13 cellular contexts compared by ENCODE assay signal in genomic region chr5:43256261-43256966, GRCh38. TPM values are rescaled to one million over a fixed set of nuclear protein-coding genes. Genes with fewer than 3 reads are reported as not detected.
A peak's percentile ranks its signal among the peaks of the same experiment; 100 is the strongest.
DNase-seq lines count a peak whose midpoint lies in the region; ATAC-seq and TF ChIP-seq lines count a peak whose summit lies in the region.
"Had no signal": no experiment of that assay in that cellular context is flagged by ENCODE, and none has a peak within 500 bp of the region (broad histone marks: within the 10 kb centered on the region; RNA-seq: fewer than 3 reads in every experiment).

No MANE protein-coding gene starts in this region.

- peak overlapping the region; percentile 14; the same call in 1 of the 2 replicates for H3K4me3 ChIP-seq in GM08714 (ENCODE audit: low read length)
- H3K4me3 ChIP-seq in PC-3 (ENCODE audit: low read length), result no peak overlapping the region

- H3K4me1 ChIP-seq in PC-3 (ENCODE audit: insufficient read depth, low read length), result no peaks in the 10 kb centered on the region

- H3K9me3 ChIP-seq in PC-3 (ENCODE audit: low read length), result no peaks in the 10 kb centered on the region
- H3K9me3 ChIP-seq: SK-N-SH had no signal

- DNase-seq in HT-29 (ENCODE audit: low spot score) (peak; percentile 13), kidney glomerular epithelial cell (lab: John Stamatoyannopoulos, UW) (peak; percentile 24), erythroblast (lab: John Stamatoyannopoulos, UW) (no peak), medulla oblongata (ENCODE audit: extremely low spot score) (no peak), PC-3 (no peak)
- DNase-seq in stimulated activated naive CD4-positive, alpha-beta T cell (lab: John Stamatoyannopoulos, UW), result no peak
- DNase-seq: activated gamma-delta T cell treated with Interleukin-2 at 50 U/mL for 16 hours, COR-L47, dermis blood vessel endothelial cell, MM.1S, SK-N-SH had no signal

- no peak overlapping the region for H3K9ac ChIP-seq in PC-3 (ENCODE audit: low read length)
- H3K9ac ChIP-seq: SK-N-SH had no signal

- POLR2A ChIA-PET in PC-3 (lab: Charles Lee; ENCODE audit: unreplicated experiment), result no interaction called here

- H3K79me2 ChIP-seq in PC-3 (ENCODE audit: low read length), result no peaks in the 10 kb centered on the region

- H3K36me3 ChIP-seq in PC-3 (ENCODE audit: low read depth, low read length), result no peaks in the 10 kb centered on the region

- H3F3A ChIP-seq in PC-3 (ENCODE audit: low read length, unreplicated experiment), result no peaks in the 10 kb centered on the region

- ATAC-seq in GM21423 (IDR thresholded peaks at IDR 0.05; ENCODE audit: unreplicated experiment) (peak; percentile 63), PC-3 (no peak)

- H3K27me3 ChIP-seq in PC-3 (ENCODE audit: low read length), result no peaks in the 10 kb centered on the region

- H4K20me1 ChIP-seq in PC-3 (ENCODE audit: low read length), result no peaks in the 10 kb centered on the region

- no peak overlapping the region for H2AFZ ChIP-seq in PC-3 (ENCODE audit: low read length)

- no peak overlapping the region for H3K4me2 ChIP-seq in PC-3 (ENCODE audit: low read length)
- H3K4me2 ChIP-seq: SK-N-SH had no signal

- no peaks in the 10 kb centered on the region for H3K9me2 ChIP-seq in PC-3 (replicated peaks; ENCODE audit: low read length)
- H3K9me2 ChIP-seq: SK-N-SH had no signal

- no peak for TF ChIP-seq POLR2A in erythroblast (IDR thresholded peaks at IDR 0.05; ENCODE audit: low read length)

- no TSS peak for BruUV-seq in PC-3 (replicated peaks; lab: Mats Ljungman, UMichigan)

- no peak for TF ChIP-seq CTCF in PC-3 (conservative IDR thresholded peaks at IDR 0.05; ENCODE audit: low read depth, low read length)

- intact Hi-C loops in PC-3 (cut with micrococcal nuclease), result no loop called here

- H3K27ac ChIP-seq in PC-3 (ENCODE audit: low read length), result no peak overlapping the region

- CTCF ChIA-PET in PC-3 (lab: Charles Lee), result no interaction called here

RNA-seq across cellular contexts. Expression of gene HMGCS1, which starts 56.8 kb away (rescaled TPM):
- total RNA-seq in HT-29 (2014; rRNA removed; shearing (Covaris generic)), result 50.6 and 51.4 TPM in 2 replicates
- 31.4 and 39.7 TPM in 2 replicates for total RNA-seq in PC-3 (2014; rRNA removed)

Comparison
In these comparisons a context has a peak if more than half of its experiments do, and no peak if none do; other contexts are left out.
1. DNase-seq: peak in HT-29 (single experiment) and kidney glomerular epithelial cell (single experiment); none in erythroblast (0 of 2), stimulated activated naive CD4-positive, alpha-beta T cell (0 of 6), medulla oblongata (single experiment) and PC-3 (single experiment).